25 cellular contexts compared by ENCODE assay signal in the genomic region with DNA sequence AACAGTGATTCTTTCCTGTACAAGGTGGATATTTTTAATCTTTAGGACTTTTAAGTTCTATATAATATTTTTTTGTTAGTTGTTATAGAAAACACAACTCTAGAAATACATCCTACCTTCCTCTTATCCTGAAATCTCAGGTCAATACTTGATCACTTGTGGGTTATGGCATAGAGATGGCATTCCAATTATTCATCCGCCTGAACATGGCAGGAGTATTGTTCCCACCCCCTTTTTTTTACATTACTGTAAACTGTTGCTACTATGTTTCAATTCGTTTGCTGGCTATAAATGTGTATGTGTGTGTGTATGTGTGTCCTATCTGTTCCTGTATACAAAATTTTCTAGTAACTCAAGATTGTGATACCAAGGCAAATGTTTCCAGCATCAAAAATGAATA.
"Had no signal": no experiment of that assay in that cellular context is flagged by ENCODE, and none has a peak within 500 bp of the region (broad histone marks: within the 10 kb centered on the region; RNA-seq: fewer than 3 reads in every experiment).

No MANE protein-coding gene starts in this region.

- FAIRE-seq: kidney, small intestine, urothelium cell line had no signal

- H3K27me3 ChIP-seq: left lung, ovary, sigmoid colon, suprapubic skin, tibial artery, upper lobe of right lung had no signal

- H3K27ac ChIP-seq: left lung, lower lobe of right lung, ovary, prostate gland, sigmoid colon, spleen, suprapubic skin, thoracic aorta, tibial artery, upper lobe of right lung had no signal

- ATAC-seq: left colon; left lung; lower lobe of right lung; mucosa of descending colon; naive thymus-derived CD4-positive, alpha-beta T cell; natural killer cell treated with Interleukin-12 subunit alpha and Interleukin-12 subunit beta and Interleukin-15 and Interleukin-18, amount 100 ng/mL, for 72 hours; right cardiac atrium; stimulated activated effector memory CD8-positive, alpha-beta T cell treated with anti-CD3 and anti-CD28 coated beads, Interleukin-12 subunit alpha, Interleukin-12 subunit beta, amount 100 ng/mL, for 72 hours; upper lobe of right lung had no signal

- H3K36me3 ChIP-seq: left lung, lower lobe of right lung, ovary, prostate gland, sigmoid colon, spleen, suprapubic skin, thoracic aorta, tibial artery, upper lobe of right lung had no signal

- DNase-seq: hippocampal formation; kidney; left colon; left lung; lower lobe of right lung; midbrain; mucosa of descending colon; naive thymus-derived CD4-positive, alpha-beta T cell; ovary; retina; right cardiac atrium; sigmoid colon; small intestine; spleen; stimulated activated CD4-positive, alpha-beta T cell treated with anti-CD3 and anti-CD28 coated beads, Interleukin-4, amount 100 ng/mL, for 24 hours; stimulated activated naive CD4-positive, alpha-beta T cell; tibial artery; trophoblast cell; upper lobe of right lung had no signal

- H3K9me3 ChIP-seq: left lung, lower lobe of right lung, mucosa of descending colon, ovary, prostate gland, sigmoid colon, spleen, suprapubic skin, thoracic aorta, tibial artery, upper lobe of right lung had no signal

- H3K4me3 ChIP-seq: left lung, lower lobe of right lung, mucosa of descending colon, ovary, prostate gland, sigmoid colon, spleen, suprapubic skin, thoracic aorta, tibial artery, upper lobe of right lung had no signal

- H3K4me1 ChIP-seq: left lung, lower lobe of right lung, prostate gland, sigmoid colon, spleen, suprapubic skin, tibial artery, upper lobe of right lung had no signal
